Comparison of ENCODE assay signal across 17 cellular contexts in genomic region chr2:127414855-127415592, GRCh38. TPM values are rescaled to one million over a fixed set of nuclear protein-coding genes. Genes with fewer than 3 reads are reported as not detected.
DNase-seq lines count a peak whose midpoint lies in the region; ATAC-seq and TF ChIP-seq lines count a peak whose summit lies in the region.
"Had no signal": no experiment of that assay in that cellular context is flagged by ENCODE, and none has a peak within 500 bp of the region (broad histone marks: within the 10 kb centered on the region; RNA-seq: fewer than 3 reads in every experiment).

No MANE protein-coding gene starts in this region.

- peaks cover 0 to 6% (median 0%) of the 10 kb centered on the region in 9 donors for H3K9me3 Mint-ChIP-seq in naive thymus-derived CD8-positive, alpha-beta T cell
- no peaks in the 10 kb centered on the region for H3K9me3 Mint-ChIP-seq in type B pancreatic cell

- peaks cover 11 to 57% (median 19%) of the 10 kb centered on the region in 4 donors for H3K4me1 Mint-ChIP-seq in naive thymus-derived CD8-positive, alpha-beta T cell
- peaks cover 25% of the 10 kb centered on the region for H3K4me1 Mint-ChIP-seq in type B pancreatic cell (ENCODE audit: unreplicated experiment)

- H3K9ac ChIP-seq in adipocyte (ENCODE audit: low read length) = peak overlapping the region; percentile 42

- H3K9me3 ChIP-seq in adipocyte (ENCODE audit: control insufficient read depth, low read length) = no peaks in the 10 kb centered on the region
- H3K9me3 ChIP-seq: sigmoid colon had no signal

- peaks cover 0 to 6% (median 0%) of the 10 kb centered on the region in 3 donors for H3K36me3 Mint-ChIP-seq in naive thymus-derived CD8-positive, alpha-beta T cell
- no peaks in the 10 kb centered on the region for H3K36me3 Mint-ChIP-seq in type B pancreatic cell

- H3K4me3 ChIP-seq in adipocyte (ENCODE audit: low read length) = no peak overlapping the region

- peak overlapping the region in 2 of 10 donors; percentile 28 to 62 for H3K27ac Mint-ChIP-seq in naive thymus-derived CD8-positive, alpha-beta T cell
- no peak overlapping the region for H3K27ac Mint-ChIP-seq in type B pancreatic cell
- H3K27ac Mint-ChIP-seq: activated naive CD4-positive, alpha-beta T cell treated with anti-CD3 and anti-CD28 coated beads, Interleukin-2, amount 50 U/mL, for 72 hours had no signal

- TF ChIP-seq CTCF in type B pancreatic cell (conservative IDR thresholded peaks at IDR 0.05) = no peak

- no peak for ATAC-seq in naive thymus-derived CD8-positive, alpha-beta T cell
- ATAC-seq in HG03342 (IDR thresholded peaks at IDR 0.05; ENCODE audit: unreplicated experiment) = no peak

- peaks cover 0 to 3% (median 1%) of the 10 kb centered on the region in 5 donors for H3K27me3 Mint-ChIP-seq in naive thymus-derived CD8-positive, alpha-beta T cell
- peaks cover 37% of the 10 kb centered on the region for H3K27me3 Mint-ChIP-seq in type B pancreatic cell

- peaks cover 8% of the 10 kb centered on the region for H3K27me3 ChIP-seq in adipocyte (replicated peaks; ENCODE audit: control insufficient read depth, insufficient read depth, low read length)

- H3K4me1 ChIP-seq in adipocyte (ENCODE audit: control insufficient read depth, insufficient read depth, low read length) = peaks cover 47% of the 10 kb centered on the region

- peak overlapping the region in 7 of 10 donors; percentile 22 to 54 (median 42) for H3K4me3 Mint-ChIP-seq in naive thymus-derived CD8-positive, alpha-beta T cell
- peak overlapping the region; percentile 39 for H3K4me3 Mint-ChIP-seq in type B pancreatic cell

- H3K36me3 ChIP-seq in adipocyte (ENCODE audit: control insufficient read depth, insufficient read depth, low read length, severe bottlenecking) = no peaks in the 10 kb centered on the region
- H3K36me3 ChIP-seq: sigmoid colon, tibial nerve had no signal

- DNase-seq in DMS 273 (lab: John Stamatoyannopoulos, UW; ENCODE audit: unreplicated experiment) (peak; percentile 46), DMS 273 treated with DMSO at 0.1 percent for 48 hours (lab: John Stamatoyannopoulos, UW) (no peak), adipocyte (ENCODE audit: low read depth) (no peak), type B pancreatic cell (ENCODE audit: extremely low spot score, unreplicated experiment) (no peak), DMS53 (lab: John Stamatoyannopoulos, UW) (no peak), NCI-H146 treated with DMSO at 0.1 percent for 48 hours (lab: John Stamatoyannopoulos, UW; ENCODE audit: unreplicated experiment) (no peak)
- DNase-seq in naive thymus-derived CD8-positive, alpha-beta T cell = no peak
- DNase-seq: NCI-H226; NK-92 treated with Interleukin-12 subunit alpha and Interleukin-12 subunit beta, amount 100 ng/mL, for 24 hours; SHP77 treated with DMSO at 0.1 percent for 48 hours; sigmoid colon had no signal

- POLR2A ChIA-PET in naive thymus-derived CD8-positive, alpha-beta T cell (lab: Charles Lee) = interaction anchor here (1.1 to 2.1 kb wide), 3 partner anchors 25 to 28 kb away, joined by 4 to 13 read pairs (median 8); no protein-coding TSS in a partner anchor

RNA-seq across cellular contexts. Expression of gene PROC, which starts 3.2 kb away (rescaled TPM):
- total RNA-seq in naive thymus-derived CD8-positive, alpha-beta T cell = not detected
- polyA plus RNA-seq in naive thymus-derived CD8-positive, alpha-beta T cell = not detected
- 8.9 and 18.7 TPM in 2 replicates for total RNA-seq in type B pancreatic cell (ENCODE audit: low replicate concordance)
- total RNA-seq: activated naive CD4-positive, alpha-beta T cell treated with anti-CD3 and anti-CD28 coated beads, Interleukin-2, amount 50 U/mL, for 72 hours; bronchial epithelial cell; mesenteric fat pad; omental fat pad; sigmoid colon; tibial nerve had no signal

RNA-seq across cellular contexts. Expression of gene MAP3K2, which starts 27.2 kb away (rescaled TPM):
- total RNA-seq in naive thymus-derived CD8-positive, alpha-beta T cell = 10 to 100 TPM; 75.0 to 80.6 TPM
- 10 to 100 TPM; 36.0 to 51.9 (median 40.8) TPM for polyA plus RNA-seq in naive thymus-derived CD8-positive, alpha-beta T cell
- 30.8 and 34.5 TPM in 2 replicates for total RNA-seq in type B pancreatic cell (ENCODE audit: low replicate concordance)
